In genomic region chr1:180789460-180789859, GRCh38 we compare ENCODE assay signal across 30 cellular contexts.
"Had no signal": no experiment of that assay in that cellular context is flagged by ENCODE, and none has a peak within 500 bp of the region (broad histone marks: within the 10 kb centered on the region; RNA-seq: fewer than 3 reads in every experiment).

No MANE protein-coding gene starts in this region.

- DNase-seq: kidney glomerular epithelial cell; left colon; left lung; lower lobe of right lung; mammary epithelial cell; mesenchymal stem cell; naive thymus-derived CD8-positive, alpha-beta T cell; nucleus accumbens; pancreas; posterior cingulate gyrus; retina; right cardiac atrium; sigmoid colon; small intestine; spleen; stimulated activated CD4-positive, alpha-beta T cell treated with anti-CD3 and anti-CD28 coated beads, Interleukin-1b, Interleukin-23, amount 100 ng/mL, for 48 hours; stimulated activated CD4-positive, alpha-beta T cell treated with anti-CD3 and anti-CD28 coated beads, Interleukin-2, amount 100 ng/mL, for 48 hours; stimulated activated CD4-positive, alpha-beta T cell treated with anti-CD3 and anti-CD28 coated beads, Interleukin-4, amount 100 ng/mL, for 4 hours; stimulated activated CD8-positive, alpha-beta memory T cell treated with anti-CD3 and anti-CD28 coated beads, Interleukin-4, amount 100 ng/mL, for 48 hours; stimulated activated naive CD4-positive, alpha-beta T cell treated with Interleukin-2 at 50 U/mL for 16 hours; stimulated activated naive CD8-positive, alpha-beta T cell treated with anti-CD3 and anti-CD28 coated beads, Interleukin-15, amount 100 ng/mL, for 72 hours; substantia nigra; uterus had no signal

- H3K27ac Mint-ChIP-seq: nephron; stimulated activated memory B cell treated with anti-CD40 and anti-IgM and Interleukin-4, amounts not matched to agents 10 μg/mL and 1 μg/mL and 100 μg/mL, for 72 hours; type B pancreatic cell had no signal

- H3K4me3 ChIP-seq: left lung, lower lobe of right lung, pancreas, prostate gland, sigmoid colon, spleen, tibial nerve, uterus had no signal

- ATAC-seq: left colon; left lung; lower lobe of right lung; naive thymus-derived CD8-positive, alpha-beta T cell; pancreas; right cardiac atrium; stimulated activated memory B cell treated with anti-CD40 and anti-IgM and Interleukin-4, amounts not matched to agents 10 μg/mL and 1 μg/mL and 100 μg/mL, for 72 hours; stimulated activated naive CD8-positive, alpha-beta T cell treated with anti-CD3 and anti-CD28 coated beads, Interleukin-15, amount 100 ng/mL, for 72 hours had no signal

- H3K27me3 ChIP-seq: left lung, pancreas, sigmoid colon, spleen, tibial nerve, uterus had no signal

- H3K4me1 Mint-ChIP-seq: nephron, neural crest cell had no signal

- H3K9me3 Mint-ChIP-seq: naive thymus-derived CD8-positive, alpha-beta T cell; nephron; neural crest cell; stimulated activated memory B cell treated with anti-CD40 and anti-IgM and Interleukin-4, amounts not matched to agents 10 μg/mL and 1 μg/mL and 100 μg/mL, for 72 hours; stimulated activated naive CD8-positive, alpha-beta T cell treated with anti-CD3 and anti-CD28 coated beads, Interleukin-15, amount 100 ng/mL, for 72 hours; type B pancreatic cell had no signal

- H3K36me3 ChIP-seq: left lung, lower lobe of right lung, pancreas, prostate gland, sigmoid colon, uterus had no signal

- H3K4me1 ChIP-seq: prostate gland, uterus had no signal

- H3K4me3 Mint-ChIP-seq: naive thymus-derived CD8-positive, alpha-beta T cell; nephron; neural crest cell; stimulated activated memory B cell treated with anti-CD40 and anti-IgM and Interleukin-4, amounts not matched to agents 10 μg/mL and 1 μg/mL and 100 μg/mL, for 72 hours; stimulated activated naive CD8-positive, alpha-beta T cell treated with anti-CD3 and anti-CD28 coated beads, Interleukin-15, amount 100 ng/mL, for 72 hours; type B pancreatic cell had no signal

- H3K27ac ChIP-seq: left lung, lower lobe of right lung, pancreas, prostate gland, sigmoid colon, spleen, tibial nerve, uterus had no signal

- FAIRE-seq: keratinocyte, pancreas, small intestine had no signal

- H3K27me3 Mint-ChIP-seq: naive thymus-derived CD8-positive, alpha-beta T cell; stimulated activated memory B cell treated with anti-CD40 and anti-IgM and Interleukin-4, amounts not matched to agents 10 μg/mL and 1 μg/mL and 100 μg/mL, for 72 hours; stimulated activated naive CD8-positive, alpha-beta T cell treated with anti-CD3 and anti-CD28 coated beads, Interleukin-15, amount 100 ng/mL, for 72 hours; type B pancreatic cell had no signal

- H3K9me3 ChIP-seq: left lung, lower lobe of right lung, pancreas, prostate gland, sigmoid colon, spleen, tibial nerve, uterus had no signal
